In the genomic region with DNA sequence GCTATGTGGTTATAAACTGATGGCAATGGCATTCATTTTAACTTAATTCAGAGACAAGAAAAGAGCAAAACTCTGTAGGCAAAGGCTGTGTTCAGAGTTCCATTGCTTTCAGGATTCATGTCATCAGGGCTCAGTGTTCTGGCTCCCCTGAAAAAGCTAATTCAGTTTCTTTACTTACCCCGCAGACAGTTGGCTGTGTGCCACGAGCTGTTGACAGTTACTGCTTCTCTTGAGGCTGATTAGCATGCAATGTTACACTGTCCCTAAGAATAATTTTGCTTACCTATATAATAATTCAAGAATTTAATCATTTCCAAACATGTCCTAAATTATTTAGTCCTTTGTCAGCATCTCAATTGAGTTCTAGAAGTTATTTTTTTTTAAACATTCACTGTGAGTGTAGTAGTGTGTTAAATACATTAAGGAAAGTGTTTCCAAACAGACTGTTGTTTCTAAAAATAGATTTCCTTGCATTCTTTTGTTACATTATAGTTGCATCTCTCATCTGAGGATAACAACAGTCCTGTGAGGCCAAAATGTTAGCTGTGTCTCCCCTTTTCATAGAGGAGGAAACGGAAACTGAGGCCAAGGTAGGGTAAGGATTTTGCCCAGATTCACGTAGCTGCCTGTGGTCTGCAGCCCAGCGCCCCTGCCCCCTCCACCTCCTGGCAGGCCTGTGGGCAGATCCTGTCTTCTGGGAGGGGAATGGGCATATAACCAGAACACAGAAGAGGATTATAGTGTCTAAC, we compare ENCODE assay signal across 8 cellular contexts.
DNase-seq lines count a peak whose midpoint lies in the region; ATAC-seq lines count a peak whose summit lies in the region.

No MANE protein-coding gene starts in this region.

- no peaks in the 10 kb centered on the region for H3K9me3 Mint-ChIP-seq in activated T-cell treated with anti-CD3 and anti-CD28 coated beads, Interleukin-2, amount 50 U/mL, for 4 hours

- peaks cover 19% of the 10 kb centered on the region for H3K4me1 Mint-ChIP-seq in activated T-cell treated with anti-CD3 and anti-CD28 coated beads, Interleukin-2, amount 50 U/mL, for 4 hours (ENCODE audit: low read depth)

- peak; percentile 92 for DNase-seq in Jurkat, Clone E6-1 (ENCODE audit: low read depth, low spot score)
- DNase-seq in NCI-H510A treated with DMSO at 0.1 percent for 48 hours (lab: John Stamatoyannopoulos, UW): peak; percentile 72
- DNase-seq in dermis blood vessel endothelial cell: peak; percentile 38
- peak; percentile 84 for DNase-seq in pons (ENCODE audit: low spot score)
- no peak for DNase-seq in activated T-cell treated with anti-CD3 and anti-CD28 coated beads, Interleukin-2, amount 50 U/mL, for 1 hour
- DNase-seq in GM19238 (ENCODE audit: insufficient read length, low spot score): no peak
- DNase-seq in activated T-cell treated with anti-CD3 and anti-CD28 coated beads, Interleukin-2, amount 50 U/mL, for 4 hours: no peak

- no peaks in the 10 kb centered on the region for H3K36me3 Mint-ChIP-seq in activated T-cell treated with anti-CD3 and anti-CD28 coated beads, Interleukin-2, amount 50 U/mL, for 4 hours (ENCODE audit: insufficient read depth)

- H3K4me3 Mint-ChIP-seq in activated T-cell treated with anti-CD3 and anti-CD28 coated beads, Interleukin-2, amount 50 U/mL, for 4 hours: no peak overlapping the region

- H3K27me3 Mint-ChIP-seq in activated T-cell treated with anti-CD3 and anti-CD28 coated beads, Interleukin-2, amount 50 U/mL, for 4 hours (ENCODE audit: low read depth): peaks cover 3% of the 10 kb centered on the region

- peak overlapping the region; percentile 42 for H3K4me3 ChIP-seq in Jurkat, Clone E6-1 (ENCODE audit: low read length)

- no peak for ATAC-seq in activated T-cell treated with anti-CD3 and anti-CD28 coated beads, Interleukin-2, amount 50 U/mL, for 4 hours
- no peak for ATAC-seq in GM21737 (IDR thresholded peaks at IDR 0.05; ENCODE audit: unreplicated experiment)

Comparison
In these comparisons a context has a peak if more than half of its experiments do, and no peak if none do; other contexts are left out.
1. DNase-seq: peak in Jurkat, Clone E6-1 (single experiment), NCI-H510A treated with DMSO at 0.1 percent for 48 hours (single experiment), dermis blood vessel endothelial cell (single experiment) and pons (single experiment); none in activated T-cell treated with anti-CD3 and anti-CD28 coated beads, Interleukin-2, amount 50 U/mL, for 1 hour (single experiment), GM19238 (single experiment) and activated T-cell treated with anti-CD3 and anti-CD28 coated beads, Interleukin-2, amount 50 U/mL, for 4 hours (single experiment).